In genomic region chr17:2083613-2084128, GRCh38 we compare ENCODE assay signal across 1 cellular context.
TF ChIP-seq lines count a peak whose summit lies in the region.

No MANE protein-coding gene starts in this region.

TF ChIP-seq in GM23338, 12 proteins besides CTCF, POLR2A, EP300 and RAD21 (continued from another document):
- TF ChIP-seq REST (IDR thresholded peaks at IDR 0.05; ENCODE audit: unreplicated experiment) (no peak), ZNF331 (CRISPR knock-in tag; IDR thresholded peaks at IDR 0.05; ENCODE audit: low read depth) (no peak), POLR2AphosphoS5 (IDR thresholded peaks at IDR 0.05; ENCODE audit: low read depth) (no peak), ZNF114 (CRISPR knock-in tag; IDR thresholded peaks at IDR 0.05) (no peak), CREB1 (CRISPR knock-in tag; IDR thresholded peaks at IDR 0.05; ENCODE audit: low read depth) (no peak), STAT1 (IDR thresholded peaks at IDR 0.05; ENCODE audit: unreplicated experiment) (no peak), JUNB (IDR thresholded peaks at IDR 0.05; ENCODE audit: unreplicated experiment) (no peak), EZH2 (IDR thresholded peaks at IDR 0.05; ENCODE audit: low read depth, unreplicated experiment) (no peak), NANOG (IDR thresholded peaks at IDR 0.05; ENCODE audit: borderline replicate concordance) (no peak), ETS1 (IDR thresholded peaks at IDR 0.05) (no peak), EZH2phosphoT487 (IDR thresholded peaks at IDR 0.05; ENCODE audit: unreplicated experiment) (no peak)
TF ChIP-seq in GM23338: peak in this region for 0.
